In the genomic region with DNA sequence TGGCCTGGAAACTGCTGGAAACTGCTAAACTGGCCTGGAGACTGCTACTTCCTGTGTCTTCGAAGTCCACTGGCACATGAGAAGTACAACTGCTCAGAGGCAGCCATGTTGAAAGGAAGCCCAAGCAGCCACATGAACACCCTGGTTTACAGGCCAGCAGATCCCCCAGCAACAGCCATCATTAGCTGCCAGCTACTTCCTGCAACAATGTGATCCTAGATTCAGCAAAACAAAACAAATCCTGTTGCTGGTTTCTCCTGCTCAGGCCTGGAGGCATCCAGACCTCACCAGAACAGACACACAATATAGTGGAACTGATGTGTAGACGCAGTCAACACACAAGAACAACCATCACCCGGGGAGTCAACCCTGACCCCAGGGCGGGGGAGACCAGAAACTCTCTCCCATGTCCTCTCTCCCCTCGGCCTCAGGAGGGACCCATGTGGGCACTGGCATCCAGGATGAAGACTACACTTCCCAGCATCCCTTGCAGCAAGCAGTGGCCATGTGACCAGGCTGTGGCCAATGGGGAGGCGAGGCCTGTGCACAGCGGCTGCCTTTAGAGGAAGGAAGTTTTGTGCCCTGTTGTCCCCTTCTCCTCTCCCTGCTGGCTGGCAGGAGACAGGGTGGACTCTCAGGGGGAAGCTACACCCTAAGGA, we compare ENCODE assay signal across 1 cellular context.
A peak's percentile ranks its signal among the peaks of the same experiment; 100 is the strongest.
TF ChIP-seq lines count a peak whose summit lies in the region.

No MANE protein-coding gene starts in this region.

TF ChIP-seq in HepG2, 621 proteins besides CTCF, POLR2A, EP300 and RAD21 (continues in another document):
- TF ChIP-seq, protein P1, sequence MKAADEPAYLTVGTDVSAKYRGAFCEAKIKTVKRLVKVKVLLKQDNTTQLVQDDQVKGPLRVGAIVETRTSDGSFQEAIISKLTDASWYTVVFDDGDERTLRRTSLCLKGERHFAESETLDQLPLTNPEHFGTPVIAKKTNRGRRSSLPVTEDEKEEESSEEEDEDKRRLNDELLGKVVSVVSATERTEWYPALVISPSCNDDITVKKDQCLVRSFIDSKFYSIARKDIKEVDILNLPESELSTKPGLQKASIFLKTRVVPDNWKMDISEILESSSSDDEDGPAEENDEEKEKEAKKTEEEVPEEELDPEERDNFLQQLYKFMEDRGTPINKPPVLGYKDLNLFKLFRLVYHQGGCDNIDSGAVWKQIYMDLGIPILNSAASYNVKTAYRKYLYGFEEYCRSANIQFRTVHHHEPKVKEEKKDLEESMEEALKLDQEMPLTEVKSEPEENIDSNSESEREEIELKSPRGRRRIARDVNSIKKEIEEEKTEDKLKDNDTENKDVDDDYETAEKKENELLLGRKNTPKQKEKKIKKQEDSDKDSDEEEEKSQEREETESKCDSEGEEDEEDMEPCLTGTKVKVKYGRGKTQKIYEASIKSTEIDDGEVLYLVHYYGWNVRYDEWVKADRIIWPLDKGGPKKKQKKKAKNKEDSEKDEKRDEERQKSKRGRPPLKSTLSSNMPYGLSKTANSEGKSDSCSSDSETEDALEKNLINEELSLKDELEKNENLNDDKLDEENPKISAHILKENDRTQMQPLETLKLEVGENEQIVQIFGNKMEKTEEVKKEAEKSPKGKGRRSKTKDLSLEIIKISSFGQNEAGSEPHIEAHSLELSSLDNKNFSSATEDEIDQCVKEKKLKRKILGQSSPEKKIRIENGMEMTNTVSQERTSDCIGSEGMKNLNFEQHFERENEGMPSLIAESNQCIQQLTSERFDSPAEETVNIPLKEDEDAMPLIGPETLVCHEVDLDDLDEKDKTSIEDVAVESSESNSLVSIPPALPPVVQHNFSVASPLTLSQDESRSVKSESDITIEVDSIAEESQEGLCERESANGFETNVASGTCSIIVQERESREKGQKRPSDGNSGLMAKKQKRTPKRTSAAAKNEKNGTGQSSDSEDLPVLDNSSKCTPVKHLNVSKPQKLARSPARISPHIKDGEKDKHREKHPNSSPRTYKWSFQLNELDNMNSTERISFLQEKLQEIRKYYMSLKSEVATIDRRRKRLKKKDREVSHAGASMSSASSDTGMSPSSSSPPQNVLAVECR (CRISPR knock-in tag; IDR thresholded peaks at IDR 0.05; ENCODE audit: borderline replicate concordance), result no peak
- TF ChIP-seq RFX1 (IDR thresholded peaks at IDR 0.05) (no peak), THAP11 (CRISPR knock-in tag; IDR thresholded peaks at IDR 0.05) (peak; percentile 98), KLF16 (CRISPR knock-in tag; IDR thresholded peaks at IDR 0.05) (no peak), ZNF260 (CRISPR knock-in tag; IDR thresholded peaks at IDR 0.05; ENCODE audit: borderline replicate concordance, low read depth) (no peak), U2AF2 (IDR thresholded peaks at IDR 0.05; ENCODE audit: low read depth, low read length) (no peak), AHR (CRISPR knock-in tag; IDR thresholded peaks at IDR 0.05) (no peak), RFXANK (CRISPR knock-in tag; IDR thresholded peaks at IDR 0.05) (no peak), ZNF773 (CRISPR knock-in tag; IDR thresholded peaks at IDR 0.05; ENCODE audit: borderline replicate concordance) (no peak), ZNF326 (CRISPR knock-in tag; IDR thresholded peaks at IDR 0.05; ENCODE audit: borderline replicate concordance) (no peak), NR2F2 (IDR thresholded peaks at IDR 0.05; ENCODE audit: borderline replicate concordance, low read depth) (no peak), POGZ (CRISPR knock-in tag; IDR thresholded peaks at IDR 0.05) (no peak), ZNF577 (CRISPR knock-in tag; IDR thresholded peaks at IDR 0.05; ENCODE audit: borderline replicate concordance, low read depth) (no peak), NAIF1 (CRISPR knock-in tag; IDR thresholded peaks at IDR 0.05; ENCODE audit: borderline replicate concordance) (no peak), NFIB (CRISPR knock-in tag; IDR thresholded peaks at IDR 0.05; ENCODE audit: borderline replicate concordance) (no peak), GATA4 (IDR thresholded peaks at IDR 0.05; ENCODE audit: borderline replicate concordance, low read depth) (no peak), ZFX (CRISPR knock-in tag; IDR thresholded peaks at IDR 0.05; ENCODE audit: low read depth) (peak; percentile 78), PPARG (CRISPR knock-in tag; conservative IDR thresholded peaks at IDR 0.05) (no peak), XRCC5 (optimal IDR thresholded peaks at IDR 0.05; ENCODE audit: low read length) (no peak), ARNT (IDR thresholded peaks at IDR 0.05) (no peak), GABPB1 (CRISPR knock-in tag; IDR thresholded peaks at IDR 0.05) (peak; percentile 72), ZNF3 (CRISPR knock-in tag; IDR thresholded peaks at IDR 0.05) (no peak), MIER3 (CRISPR knock-in tag; IDR thresholded peaks at IDR 0.05; ENCODE audit: borderline replicate concordance) (no peak), MBD4 (IDR thresholded peaks at IDR 0.05; ENCODE audit: borderline replicate concordance, low read length) (no peak), HCFC1 (IDR thresholded peaks at IDR 0.05; ENCODE audit: low read depth, low read length) (peak; percentile 72), FOXJ3 (CRISPR knock-in tag; IDR thresholded peaks at IDR 0.05; ENCODE audit: borderline replicate concordance) (no peak), SUZ12 (IDR thresholded peaks at IDR 0.05; ENCODE audit: low read depth, low read length) (peak; percentile 32; the same call in 1 of the 2 replicates), ZBTB42 (CRISPR knock-in tag; IDR thresholded peaks at IDR 0.05) (no peak)
- TF ChIP-seq, protein P2, sequence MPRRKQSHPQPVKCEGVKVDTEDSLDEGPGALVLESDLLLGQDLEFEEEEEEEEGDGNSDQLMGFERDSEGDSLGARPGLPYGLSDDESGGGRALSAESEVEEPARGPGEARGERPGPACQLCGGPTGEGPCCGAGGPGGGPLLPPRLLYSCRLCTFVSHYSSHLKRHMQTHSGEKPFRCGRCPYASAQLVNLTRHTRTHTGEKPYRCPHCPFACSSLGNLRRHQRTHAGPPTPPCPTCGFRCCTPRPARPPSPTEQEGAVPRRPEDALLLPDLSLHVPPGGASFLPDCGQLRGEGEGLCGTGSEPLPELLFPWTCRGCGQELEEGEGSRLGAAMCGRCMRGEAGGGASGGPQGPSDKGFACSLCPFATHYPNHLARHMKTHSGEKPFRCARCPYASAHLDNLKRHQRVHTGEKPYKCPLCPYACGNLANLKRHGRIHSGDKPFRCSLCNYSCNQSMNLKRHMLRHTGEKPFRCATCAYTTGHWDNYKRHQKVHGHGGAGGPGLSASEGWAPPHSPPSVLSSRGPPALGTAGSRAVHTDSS (CRISPR knock-in tag; conservative IDR thresholded peaks at IDR 0.05), result no peak
- TF ChIP-seq, protein P3, sequence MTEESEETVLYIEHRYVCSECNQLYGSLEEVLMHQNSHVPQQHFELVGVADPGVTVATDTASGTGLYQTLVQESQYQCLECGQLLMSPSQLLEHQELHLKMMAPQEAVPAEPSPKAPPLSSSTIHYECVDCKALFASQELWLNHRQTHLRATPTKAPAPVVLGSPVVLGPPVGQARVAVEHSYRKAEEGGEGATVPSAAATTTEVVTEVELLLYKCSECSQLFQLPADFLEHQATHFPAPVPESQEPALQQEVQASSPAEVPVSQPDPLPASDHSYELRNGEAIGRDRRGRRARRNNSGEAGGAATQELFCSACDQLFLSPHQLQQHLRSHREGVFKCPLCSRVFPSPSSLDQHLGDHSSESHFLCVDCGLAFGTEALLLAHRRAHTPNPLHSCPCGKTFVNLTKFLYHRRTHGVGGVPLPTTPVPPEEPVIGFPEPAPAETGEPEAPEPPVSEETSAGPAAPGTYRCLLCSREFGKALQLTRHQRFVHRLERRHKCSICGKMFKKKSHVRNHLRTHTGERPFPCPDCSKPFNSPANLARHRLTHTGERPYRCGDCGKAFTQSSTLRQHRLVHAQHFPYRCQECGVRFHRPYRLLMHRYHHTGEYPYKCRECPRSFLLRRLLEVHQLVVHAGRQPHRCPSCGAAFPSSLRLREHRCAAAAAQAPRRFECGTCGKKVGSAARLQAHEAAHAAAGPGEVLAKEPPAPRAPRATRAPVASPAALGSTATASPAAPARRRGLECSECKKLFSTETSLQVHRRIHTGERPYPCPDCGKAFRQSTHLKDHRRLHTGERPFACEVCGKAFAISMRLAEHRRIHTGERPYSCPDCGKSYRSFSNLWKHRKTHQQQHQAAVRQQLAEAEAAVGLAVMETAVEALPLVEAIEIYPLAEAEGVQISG (CRISPR knock-in tag; IDR thresholded peaks at IDR 0.05), result 0 out of 2 replicates have a peak, but pooled peaks have one; percentile 23
- TF ChIP-seq, protein P4, sequence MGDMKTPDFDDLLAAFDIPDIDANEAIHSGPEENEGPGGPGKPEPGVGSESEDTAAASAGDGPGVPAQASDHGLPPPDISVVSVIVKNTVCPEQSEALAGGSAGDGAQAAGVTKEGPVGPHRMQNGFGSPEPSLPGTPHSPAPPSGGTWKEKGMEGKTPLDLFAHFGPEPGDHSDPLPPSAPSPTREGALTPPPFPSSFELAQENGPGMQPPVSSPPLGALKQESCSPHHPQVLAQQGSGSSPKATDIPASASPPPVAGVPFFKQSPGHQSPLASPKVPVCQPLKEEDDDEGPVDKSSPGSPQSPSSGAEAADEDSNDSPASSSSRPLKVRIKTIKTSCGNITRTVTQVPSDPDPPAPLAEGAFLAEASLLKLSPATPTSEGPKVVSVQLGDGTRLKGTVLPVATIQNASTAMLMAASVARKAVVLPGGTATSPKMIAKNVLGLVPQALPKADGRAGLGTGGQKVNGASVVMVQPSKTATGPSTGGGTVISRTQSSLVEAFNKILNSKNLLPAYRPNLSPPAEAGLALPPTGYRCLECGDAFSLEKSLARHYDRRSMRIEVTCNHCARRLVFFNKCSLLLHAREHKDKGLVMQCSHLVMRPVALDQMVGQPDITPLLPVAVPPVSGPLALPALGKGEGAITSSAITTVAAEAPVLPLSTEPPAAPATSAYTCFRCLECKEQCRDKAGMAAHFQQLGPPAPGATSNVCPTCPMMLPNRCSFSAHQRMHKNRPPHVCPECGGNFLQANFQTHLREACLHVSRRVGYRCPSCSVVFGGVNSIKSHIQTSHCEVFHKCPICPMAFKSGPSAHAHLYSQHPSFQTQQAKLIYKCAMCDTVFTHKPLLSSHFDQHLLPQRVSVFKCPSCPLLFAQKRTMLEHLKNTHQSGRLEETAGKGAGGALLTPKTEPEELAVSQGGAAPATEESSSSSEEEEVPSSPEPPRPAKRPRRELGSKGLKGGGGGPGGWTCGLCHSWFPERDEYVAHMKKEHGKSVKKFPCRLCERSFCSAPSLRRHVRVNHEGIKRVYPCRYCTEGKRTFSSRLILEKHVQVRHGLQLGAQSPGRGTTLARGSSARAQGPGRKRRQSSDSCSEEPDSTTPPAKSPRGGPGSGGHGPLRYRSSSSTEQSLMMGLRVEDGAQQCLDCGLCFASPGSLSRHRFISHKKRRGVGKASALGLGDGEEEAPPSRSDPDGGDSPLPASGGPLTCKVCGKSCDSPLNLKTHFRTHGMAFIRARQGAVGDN (CRISPR knock-in tag; IDR thresholded peaks at IDR 0.05), result peak; percentile 40
- TF ChIP-seq, protein P5, sequence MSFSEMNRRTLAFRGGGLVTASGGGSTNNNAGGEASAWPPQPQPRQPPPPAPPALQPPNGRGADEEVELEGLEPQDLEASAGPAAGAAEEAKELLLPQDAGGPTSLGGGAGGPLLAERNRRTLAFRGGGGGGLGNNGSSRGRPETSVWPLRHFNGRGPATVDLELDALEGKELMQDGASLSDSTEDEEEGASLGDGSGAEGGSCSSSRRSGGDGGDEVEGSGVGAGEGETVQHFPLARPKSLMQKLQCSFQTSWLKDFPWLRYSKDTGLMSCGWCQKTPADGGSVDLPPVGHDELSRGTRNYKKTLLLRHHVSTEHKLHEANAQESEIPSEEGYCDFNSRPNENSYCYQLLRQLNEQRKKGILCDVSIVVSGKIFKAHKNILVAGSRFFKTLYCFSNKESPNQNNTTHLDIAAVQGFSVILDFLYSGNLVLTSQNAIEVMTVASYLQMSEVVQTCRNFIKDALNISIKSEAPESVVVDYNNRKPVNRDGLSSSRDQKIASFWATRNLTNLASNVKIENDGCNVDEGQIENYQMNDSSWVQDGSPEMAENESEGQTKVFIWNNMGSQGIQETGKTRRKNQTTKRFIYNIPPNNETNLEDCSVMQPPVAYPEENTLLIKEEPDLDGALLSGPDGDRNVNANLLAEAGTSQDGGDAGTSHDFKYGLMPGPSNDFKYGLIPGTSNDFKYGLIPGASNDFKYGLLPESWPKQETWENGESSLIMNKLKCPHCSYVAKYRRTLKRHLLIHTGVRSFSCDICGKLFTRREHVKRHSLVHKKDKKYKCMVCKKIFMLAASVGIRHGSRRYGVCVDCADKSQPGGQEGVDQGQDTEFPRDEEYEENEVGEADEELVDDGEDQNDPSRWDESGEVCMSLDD (CRISPR knock-in tag; IDR thresholded peaks at IDR 0.05; ENCODE audit: borderline replicate concordance), result no peak
- TF ChIP-seq, protein P6, sequence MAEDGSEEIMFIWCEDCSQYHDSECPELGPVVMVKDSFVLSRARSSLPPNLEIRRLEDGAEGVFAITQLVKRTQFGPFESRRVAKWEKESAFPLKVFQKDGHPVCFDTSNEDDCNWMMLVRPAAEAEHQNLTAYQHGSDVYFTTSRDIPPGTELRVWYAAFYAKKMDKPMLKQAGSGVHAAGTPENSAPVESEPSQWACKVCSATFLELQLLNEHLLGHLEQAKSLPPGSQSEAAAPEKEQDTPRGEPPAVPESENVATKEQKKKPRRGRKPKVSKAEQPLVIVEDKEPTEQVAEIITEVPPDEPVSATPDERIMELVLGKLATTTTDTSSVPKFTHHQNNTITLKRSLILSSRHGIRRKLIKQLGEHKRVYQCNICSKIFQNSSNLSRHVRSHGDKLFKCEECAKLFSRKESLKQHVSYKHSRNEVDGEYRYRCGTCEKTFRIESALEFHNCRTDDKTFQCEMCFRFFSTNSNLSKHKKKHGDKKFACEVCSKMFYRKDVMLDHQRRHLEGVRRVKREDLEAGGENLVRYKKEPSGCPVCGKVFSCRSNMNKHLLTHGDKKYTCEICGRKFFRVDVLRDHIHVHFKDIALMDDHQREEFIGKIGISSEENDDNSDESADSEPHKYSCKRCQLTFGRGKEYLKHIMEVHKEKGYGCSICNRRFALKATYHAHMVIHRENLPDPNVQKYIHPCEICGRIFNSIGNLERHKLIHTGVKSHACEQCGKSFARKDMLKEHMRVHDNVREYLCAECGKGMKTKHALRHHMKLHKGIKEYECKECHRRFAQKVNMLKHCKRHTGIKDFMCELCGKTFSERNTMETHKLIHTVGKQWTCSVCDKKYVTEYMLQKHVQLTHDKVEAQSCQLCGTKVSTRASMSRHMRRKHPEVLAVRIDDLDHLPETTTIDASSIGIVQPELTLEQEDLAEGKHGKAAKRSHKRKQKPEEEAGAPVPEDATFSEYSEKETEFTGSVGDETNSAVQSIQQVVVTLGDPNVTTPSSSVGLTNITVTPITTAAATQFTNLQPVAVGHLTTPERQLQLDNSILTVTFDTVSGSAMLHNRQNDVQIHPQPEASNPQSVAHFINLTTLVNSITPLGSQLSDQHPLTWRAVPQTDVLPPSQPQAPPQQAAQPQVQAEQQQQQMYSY (CRISPR knock-in tag; IDR thresholded peaks at IDR 0.05), result no peak
